Comparison of ENCODE assay signal across 8 cellular contexts in the genomic region with DNA sequence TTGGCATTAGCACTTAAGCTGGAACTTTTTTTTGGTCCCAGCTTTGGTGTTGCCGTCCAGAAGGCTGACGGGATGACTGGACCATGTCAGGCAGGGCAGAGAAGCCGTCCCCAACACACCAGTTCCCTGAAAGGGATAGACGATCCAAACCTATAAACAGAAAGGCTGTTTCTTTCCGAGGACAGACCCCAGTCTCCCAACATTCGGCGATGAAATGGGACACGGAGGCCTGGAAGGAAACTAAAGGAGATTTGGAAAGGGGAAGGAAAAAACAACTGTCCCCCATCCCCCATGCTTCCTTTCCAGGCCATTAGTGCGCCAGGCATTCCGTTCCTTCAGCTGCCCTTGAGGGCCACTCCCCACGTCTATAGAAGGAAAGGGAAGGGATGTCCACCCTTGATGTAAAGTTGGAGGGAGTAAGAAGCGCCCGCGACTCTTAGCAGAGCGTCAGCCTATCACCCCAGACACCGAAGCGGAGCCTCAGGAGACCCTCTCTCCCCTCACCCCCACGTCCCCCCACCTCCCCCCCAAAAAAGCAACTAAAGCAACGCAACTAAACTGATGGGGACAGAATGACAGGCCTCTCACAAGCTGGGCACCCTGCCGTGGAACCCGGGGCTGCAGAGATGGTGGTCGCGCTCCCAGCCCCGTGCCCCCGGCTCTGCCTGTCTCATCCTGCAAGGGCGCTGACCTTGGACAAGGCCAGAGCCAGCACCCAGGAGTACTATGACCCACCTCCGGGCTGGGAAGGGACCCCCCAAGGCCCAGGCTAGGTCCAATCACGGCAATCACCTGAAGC. TPM values are rescaled to one million over a fixed set of nuclear protein-coding genes. Genes with fewer than 3 reads are reported as not detected.
DNase-seq lines count a peak whose midpoint lies in the region; ATAC-seq and TF ChIP-seq lines count a peak whose summit lies in the region.

No MANE protein-coding gene starts in this region.

- H3K27me3 ChIP-seq in SJSA1 (replicated peaks) = no peaks in the 10 kb centered on the region

- H3K4me1 Mint-ChIP-seq in activated naive CD4-positive, alpha-beta T cell treated with anti-CD3 and anti-CD28 coated beads, Interleukin-2, amount 10 ng/mL, durations not matched to agents 7 days and 5 days = peaks cover 40% of the 10 kb centered on the region
- peaks cover 45 to 54% of the 10 kb centered on the region in 2 donors for H3K4me1 Mint-ChIP-seq in natural killer cell treated with Interleukin-12 subunit alpha and Interleukin-12 subunit beta and Interleukin-15 and Interleukin-18, amount 100 ng/mL, for 72 hours (ENCODE audit: low read depth in 2 of 2)

- no peaks in the 10 kb centered on the region for H3K36me3 Mint-ChIP-seq in activated naive CD4-positive, alpha-beta T cell treated with anti-CD3 and anti-CD28 coated beads, Interleukin-2, amount 10 ng/mL, durations not matched to agents 7 days and 5 days
- no peaks in the 10 kb centered on the region for H3K36me3 Mint-ChIP-seq in natural killer cell treated with Interleukin-12 subunit alpha and Interleukin-12 subunit beta and Interleukin-15 and Interleukin-18, amount 100 ng/mL, for 72 hours

- H3K4me1 ChIP-seq in SJSA1 (replicated peaks) = peaks cover 38% of the 10 kb centered on the region

- H3K36me3 ChIP-seq in SJSA1 = peaks cover 34% of the 10 kb centered on the region

- H3K9me3 ChIP-seq in SJSA1 (replicated peaks) = no peaks in the 10 kb centered on the region

- TF ChIP-seq POLR2A in GM18505 (IDR thresholded peaks at IDR 0.05; ENCODE audit: borderline replicate concordance, extremely low read depth, insufficient read depth, insufficient read length) = no peak

- H3K4me3 ChIP-seq in SJSA1 (peak overlapping the region; percentile 93), epithelial cell of proximal tubule (ENCODE audit: low read depth, low read length) (peak overlapping the region; percentile 100)

- peak overlapping the region; percentile 99 for H3K27ac ChIP-seq in SJSA1

- no peak for ATAC-seq in natural killer cell treated with Interleukin-12 subunit alpha and Interleukin-12 subunit beta and Interleukin-15 and Interleukin-18, amount 100 ng/mL, for 72 hours
- ATAC-seq in GM18505 (IDR thresholded peaks at IDR 0.05; ENCODE audit: unreplicated experiment) = no peak

- peak overlapping the region; percentile 97 for H3K27ac Mint-ChIP-seq in activated naive CD4-positive, alpha-beta T cell treated with anti-CD3 and anti-CD28 coated beads, Interleukin-2, amount 10 ng/mL, durations not matched to agents 7 days and 5 days
- H3K27ac Mint-ChIP-seq in natural killer cell treated with Interleukin-12 subunit alpha and Interleukin-12 subunit beta and Interleukin-15 and Interleukin-18, amount 100 ng/mL, for 72 hours = peak overlapping the region; percentile 99

- CTCF ChIA-PET in activated naive CD4-positive, alpha-beta T cell treated with anti-CD3 and anti-CD28 coated beads, Interleukin-2, amount 10 ng/mL, durations not matched to agents 7 days and 5 days (lab: Charles Lee) = no interaction called here

- no peak for TF ChIP-seq CTCF in epithelial cell of proximal tubule (conservative IDR thresholded peaks at IDR 0.05; ENCODE audit: low read depth, low read length)

- no peaks in the 10 kb centered on the region for H3K9me3 Mint-ChIP-seq in activated naive CD4-positive, alpha-beta T cell treated with anti-CD3 and anti-CD28 coated beads, Interleukin-2, amount 10 ng/mL, durations not matched to agents 7 days and 5 days
- no peaks in the 10 kb centered on the region for H3K9me3 Mint-ChIP-seq in natural killer cell treated with Interleukin-12 subunit alpha and Interleukin-12 subunit beta and Interleukin-15 and Interleukin-18, amount 100 ng/mL, for 72 hours

- H3K4me3 Mint-ChIP-seq in activated naive CD4-positive, alpha-beta T cell treated with anti-CD3 and anti-CD28 coated beads, Interleukin-2, amount 10 ng/mL, durations not matched to agents 7 days and 5 days = peak overlapping the region; percentile 80
- peak overlapping the region; percentile 89 for H3K4me3 Mint-ChIP-seq in natural killer cell treated with Interleukin-12 subunit alpha and Interleukin-12 subunit beta and Interleukin-15 and Interleukin-18, amount 100 ng/mL, for 72 hours

- H3K27me3 Mint-ChIP-seq in activated naive CD4-positive, alpha-beta T cell treated with anti-CD3 and anti-CD28 coated beads, Interleukin-2, amount 10 ng/mL, durations not matched to agents 7 days and 5 days = peaks cover 3% of the 10 kb centered on the region
- H3K27me3 Mint-ChIP-seq in natural killer cell treated with Interleukin-12 subunit alpha and Interleukin-12 subunit beta and Interleukin-15 and Interleukin-18, amount 100 ng/mL, for 72 hours = peaks cover 0 to 4% of the 10 kb centered on the region in 2 donors

- no peak for DNase-seq in activated naive CD4-positive, alpha-beta T cell treated with anti-CD3 and anti-CD28 coated beads, Interleukin-2, amount 10 ng/mL, durations not matched to agents 7 days and 5 days
- DNase-seq in activated naive CD4-positive, alpha-beta T cell treated with anti-CD3 and anti-CD28 coated beads, Interleukin-2, amount 50 U/mL, for 16 hours = no peak
- DNase-seq in SJSA1 (ENCODE audit: low read depth in 1 of 2, low spot score in 2 of 2) (peak in 1 of 2 experiments; percentile 48), epithelial cell of proximal tubule (ENCODE audit: low read depth) (no peak), NCI-H2081 (lab: John Stamatoyannopoulos, UW) (no peak), cerebellar cortex (ENCODE audit: low spot score) (no peak)
- no peak for DNase-seq in natural killer cell treated with Interleukin-12 subunit alpha and Interleukin-12 subunit beta and Interleukin-15 and Interleukin-18, amount 100 ng/mL, for 72 hours (ENCODE audit: low spot score)

RNA-seq across cellular contexts. Expression of a gene that starts 0.6 kb away (rescaled TPM):
- 93.1 and 102 TPM in 2 replicates for total RNA-seq in SJSA1 (2014; rRNA removed; shearing (Covaris generic))
- 21.1 and 25.3 TPM in 2 replicates for total RNA-seq in epithelial cell of proximal tubule
- 10 to 100 TPM; 39.3 to 39.8 TPM for total RNA-seq in natural killer cell treated with Interleukin-12 subunit alpha and Interleukin-12 subunit beta and Interleukin-15 and Interleukin-18, amount 100 ng/mL, for 72 hours

RNA-seq across cellular contexts. Expression of a gene that starts 6.0 kb away (rescaled TPM):
- total RNA-seq in SJSA1 (2014; rRNA removed; shearing (Covaris generic)) = not detected in 2 replicates
- total RNA-seq in epithelial cell of proximal tubule = 41.0 and 65.2 TPM in 2 replicates
- under 1 TPM; 0.53 to 0.71 TPM for total RNA-seq in natural killer cell treated with Interleukin-12 subunit alpha and Interleukin-12 subunit beta and Interleukin-15 and Interleukin-18, amount 100 ng/mL, for 72 hours

Comparison
In these comparisons a context has a peak if more than half of its experiments do, and no peak if none do; other contexts are left out.
1. RNA of a gene that starts 6.0 kb away (total RNA-seq): 41.0 to 65.2 TPM in epithelial cell of proximal tubule; 0.53 to 0.71 TPM in natural killer cell treated with Interleukin-12 subunit alpha and Interleukin-12 subunit beta and Interleukin-15 and Interleukin-18, amount 100 ng/mL, for 72 hours and not detected in SJSA1; every median in the first group is over 10 times any median in the second.